5 cellular contexts compared by ENCODE assay signal in the genomic region with DNA sequence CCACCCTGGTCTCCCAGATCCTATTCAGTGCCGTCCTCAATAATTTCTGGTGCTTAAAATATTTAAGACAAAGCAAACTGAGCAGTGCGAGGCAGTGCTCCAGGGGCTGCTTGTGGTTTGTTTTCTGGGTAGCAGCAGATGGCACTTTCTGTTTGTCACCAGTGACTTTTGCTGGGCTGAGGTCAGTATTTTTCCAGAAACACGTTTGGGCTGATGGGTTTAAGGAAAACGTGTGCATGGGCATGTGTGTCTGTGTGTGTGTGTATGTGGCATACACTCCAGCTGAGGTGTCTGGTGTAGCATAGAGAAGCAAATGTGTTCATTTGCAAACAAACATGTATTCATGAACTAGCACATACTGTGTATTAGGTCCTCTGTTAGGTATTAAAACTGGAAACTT. TPM values are rescaled to one million over a fixed set of nuclear protein-coding genes. Genes with fewer than 3 reads are reported as not detected.
"Had no signal": no experiment of that assay in that cellular context is flagged by ENCODE, and none has a peak within 500 bp of the region (broad histone marks: within the 10 kb centered on the region; RNA-seq: fewer than 3 reads in every experiment).

No MANE protein-coding gene starts in this region.

RNA-seq across cellular contexts. Expression of gene CD8B, which starts 10.1 kb away (rescaled TPM):
- total RNA-seq: activated CD4-positive, alpha-beta T cell treated with anti-CD3 and anti-CD28 coated beads, Interleukin-2, amount 10 ng/mL, durations not matched to agents 24 days and 14 days; M059J; RPMI7951; SJSA1 had no signal
- polyA plus RNA-seq: SK-N-SH had no signal
